In the genomic region with DNA sequence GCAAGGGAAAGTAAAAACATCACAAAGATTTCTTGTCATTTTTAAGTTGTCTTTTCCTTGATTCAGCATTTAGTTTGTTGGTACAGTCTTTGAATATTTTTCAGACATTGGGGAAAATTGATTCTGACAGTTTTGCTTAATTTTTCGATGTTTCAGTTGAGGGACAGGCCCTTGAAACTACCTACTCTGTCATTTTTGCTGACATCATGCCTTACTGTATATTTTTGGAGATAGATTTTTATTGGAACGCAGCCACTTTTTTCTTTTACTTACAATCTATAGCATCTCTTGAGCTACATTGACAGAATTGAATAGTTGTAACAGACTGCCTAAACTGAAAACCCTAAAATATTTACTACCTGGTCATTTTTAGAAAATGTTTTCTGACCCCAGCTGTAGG, we compare ENCODE assay signal across 2 cellular contexts.
TF ChIP-seq lines count a peak whose summit lies in the region.

No MANE protein-coding gene starts in this region.

TF ChIP-seq in GM23338, 12 proteins besides CTCF, POLR2A, EP300 and RAD21:
- TF ChIP-seq EZH2 (IDR thresholded peaks at IDR 0.05; ENCODE audit: low read depth, unreplicated experiment) (no peak), CREB1 (CRISPR knock-in tag; IDR thresholded peaks at IDR 0.05; ENCODE audit: low read depth) (no peak), ZNF114 (CRISPR knock-in tag; IDR thresholded peaks at IDR 0.05) (no peak), JUNB (IDR thresholded peaks at IDR 0.05; ENCODE audit: unreplicated experiment) (no peak), ZNF331 (CRISPR knock-in tag; IDR thresholded peaks at IDR 0.05; ENCODE audit: low read depth) (no peak), POLR2AphosphoS5 (IDR thresholded peaks at IDR 0.05; ENCODE audit: low read depth) (no peak), NANOG (IDR thresholded peaks at IDR 0.05; ENCODE audit: borderline replicate concordance) (no peak)
- TF ChIP-seq, protein P1, sequence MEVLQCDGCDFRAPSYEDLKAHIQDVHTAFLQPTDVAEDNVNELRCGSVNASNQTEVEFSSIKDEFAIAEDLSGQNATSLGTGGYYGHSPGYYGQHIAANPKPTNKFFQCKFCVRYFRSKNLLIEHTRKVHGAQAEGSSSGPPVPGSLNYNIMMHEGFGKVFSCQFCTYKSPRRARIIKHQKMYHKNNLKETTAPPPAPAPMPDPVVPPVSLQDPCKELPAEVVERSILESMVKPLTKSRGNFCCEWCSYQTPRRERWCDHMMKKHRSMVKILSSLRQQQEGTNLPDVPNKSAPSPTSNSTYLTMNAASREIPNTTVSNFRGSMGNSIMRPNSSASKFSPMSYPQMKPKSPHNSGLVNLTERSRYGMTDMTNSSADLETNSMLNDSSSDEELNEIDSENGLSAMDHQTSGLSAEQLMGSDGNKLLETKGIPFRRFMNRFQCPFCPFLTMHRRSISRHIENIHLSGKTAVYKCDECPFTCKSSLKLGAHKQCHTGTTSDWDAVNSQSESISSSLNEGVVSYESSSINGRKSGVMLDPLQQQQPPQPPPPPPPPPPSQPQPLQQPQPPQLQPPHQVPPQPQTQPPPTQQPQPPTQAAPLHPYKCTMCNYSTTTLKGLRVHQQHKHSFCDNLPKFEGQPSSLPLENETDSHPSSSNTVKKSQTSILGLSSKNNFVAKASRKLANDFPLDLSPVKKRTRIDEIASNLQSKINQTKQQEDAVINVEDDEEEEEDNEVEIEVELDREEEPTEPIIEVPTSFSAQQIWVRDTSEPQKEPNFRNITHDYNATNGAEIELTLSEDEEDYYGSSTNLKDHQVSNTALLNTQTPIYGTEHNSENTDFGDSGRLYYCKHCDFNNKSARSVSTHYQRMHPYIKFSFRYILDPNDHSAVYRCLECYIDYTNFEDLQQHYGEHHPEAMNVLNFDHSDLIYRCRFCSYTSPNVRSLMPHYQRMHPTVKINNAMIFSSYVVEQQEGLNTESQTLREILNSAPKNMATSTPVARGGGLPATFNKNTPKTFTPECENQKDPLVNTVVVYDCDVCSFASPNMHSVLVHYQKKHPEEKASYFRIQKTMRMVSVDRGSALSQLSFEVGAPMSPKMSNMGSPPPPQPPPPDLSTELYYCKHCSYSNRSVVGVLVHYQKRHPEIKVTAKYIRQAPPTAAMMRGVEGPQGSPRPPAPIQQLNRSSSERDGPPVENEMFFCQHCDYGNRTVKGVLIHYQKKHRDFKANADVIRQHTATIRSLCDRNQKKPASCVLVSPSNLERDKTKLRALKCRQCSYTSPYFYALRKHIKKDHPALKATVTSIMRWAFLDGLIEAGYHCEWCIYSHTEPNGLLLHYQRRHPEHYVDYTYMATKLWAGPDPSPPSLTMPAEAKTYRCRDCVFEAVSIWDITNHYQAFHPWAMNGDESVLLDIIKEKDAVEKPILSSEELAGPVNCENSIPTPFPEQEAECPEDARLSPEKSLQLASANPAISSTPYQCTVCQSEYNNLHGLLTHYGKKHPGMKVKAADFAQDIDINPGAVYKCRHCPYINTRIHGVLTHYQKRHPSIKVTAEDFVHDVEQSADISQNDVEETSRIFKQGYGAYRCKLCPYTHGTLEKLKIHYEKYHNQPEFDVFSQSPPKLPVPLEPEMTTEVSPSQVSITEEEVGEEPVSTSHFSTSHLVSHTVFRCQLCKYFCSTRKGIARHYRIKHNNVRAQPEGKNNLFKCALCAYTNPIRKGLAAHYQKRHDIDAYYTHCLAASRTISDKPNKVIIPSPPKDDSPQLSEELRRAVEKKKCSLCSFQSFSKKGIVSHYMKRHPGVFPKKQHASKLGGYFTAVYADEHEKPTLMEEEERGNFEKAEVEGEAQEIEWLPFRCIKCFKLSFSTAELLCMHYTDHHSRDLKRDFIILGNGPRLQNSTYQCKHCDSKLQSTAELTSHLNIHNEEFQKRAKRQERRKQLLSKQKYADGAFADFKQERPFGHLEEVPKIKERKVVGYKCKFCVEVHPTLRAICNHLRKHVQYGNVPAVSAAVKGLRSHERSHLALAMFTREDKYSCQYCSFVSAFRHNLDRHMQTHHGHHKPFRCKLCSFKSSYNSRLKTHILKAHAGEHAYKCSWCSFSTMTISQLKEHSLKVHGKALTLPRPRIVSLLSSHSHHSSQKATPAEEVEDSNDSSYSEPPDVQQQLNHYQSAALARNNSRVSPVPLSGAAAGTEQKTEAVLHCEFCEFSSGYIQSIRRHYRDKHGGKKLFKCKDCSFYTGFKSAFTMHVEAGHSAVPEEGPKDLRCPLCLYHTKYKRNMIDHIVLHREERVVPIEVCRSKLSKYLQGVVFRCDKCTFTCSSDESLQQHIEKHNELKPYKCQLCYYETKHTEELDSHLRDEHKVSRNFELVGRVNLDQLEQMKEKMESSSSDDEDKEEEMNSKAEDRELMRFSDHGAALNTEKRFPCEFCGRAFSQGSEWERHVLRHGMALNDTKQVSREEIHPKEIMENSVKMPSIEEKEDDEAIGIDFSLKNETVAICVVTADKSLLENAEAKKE (CRISPR knock-in tag; IDR thresholded peaks at IDR 0.05), result no peak
- TF ChIP-seq, protein P2, sequence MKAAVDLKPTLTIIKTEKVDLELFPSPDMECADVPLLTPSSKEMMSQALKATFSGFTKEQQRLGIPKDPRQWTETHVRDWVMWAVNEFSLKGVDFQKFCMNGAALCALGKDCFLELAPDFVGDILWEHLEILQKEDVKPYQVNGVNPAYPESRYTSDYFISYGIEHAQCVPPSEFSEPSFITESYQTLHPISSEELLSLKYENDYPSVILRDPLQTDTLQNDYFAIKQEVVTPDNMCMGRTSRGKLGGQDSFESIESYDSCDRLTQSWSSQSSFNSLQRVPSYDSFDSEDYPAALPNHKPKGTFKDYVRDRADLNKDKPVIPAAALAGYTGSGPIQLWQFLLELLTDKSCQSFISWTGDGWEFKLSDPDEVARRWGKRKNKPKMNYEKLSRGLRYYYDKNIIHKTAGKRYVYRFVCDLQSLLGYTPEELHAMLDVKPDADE (IDR thresholded peaks at IDR 0.05), result no peak

TF ChIP-seq in H1, 55 proteins besides CTCF, POLR2A, EP300 and RAD21:
- no peak for TF ChIP-seq BCL11A (IDR thresholded peaks at IDR 0.05; ENCODE audit: low read depth in 2 of 2, low read length in 2 of 2)
